In genomic region chr3:197478746-197479668, GRCh38 we compare ENCODE assay signal across 10 cellular contexts.
DNase-seq lines count a peak whose midpoint lies in the region; FAIRE-seq and TF ChIP-seq lines count a peak whose summit lies in the region.
"Had no signal": no experiment of that assay in that cellular context is flagged by ENCODE, and none has a peak within 500 bp of the region (broad histone marks: within the 10 kb centered on the region; RNA-seq: fewer than 3 reads in every experiment).

No MANE protein-coding gene starts in this region.

- no peak for DNase-seq in H54 (ENCODE audit: insufficient read length, low spot score)
- DNase-seq in PC-9: peak; percentile 48 to 93
- DNase-seq in epithelial cell of prostate (ENCODE audit: low read depth, low spot score): no peak
- peak; percentile 97 for DNase-seq in renal cortical epithelial cell (ENCODE audit: low read depth)
- DNase-seq in stimulated activated CD4-positive, alpha-beta T cell treated with anti-CD3 and anti-CD28 coated beads, Interleukin-1b, Interleukin-23, amount 100 ng/mL, for 48 hours: no peak
- DNase-seq in HEK293T (ENCODE audit: extremely low spot score): no peak
- DNase-seq in epidermal melanocyte (ENCODE audit: insufficient read length, low spot score): no peak
- no peak for DNase-seq in activated T-cell treated with anti-CD3 and anti-CD28 coated beads, Interleukin-2, amount 50 U/mL, for 48 hours
- DNase-seq: activated CD8-positive, alpha-beta memory T cell treated with anti-CD3 and anti-CD28 coated beads for 24 hours had no signal

- peak; percentile 75 for FAIRE-seq in H54 (lab: Jason Lieb, UNC)
- FAIRE-seq: G401.6 had no signal

- no peaks in the 10 kb centered on the region for H3K9me2 ChIP-seq in PC-9 (ENCODE audit: insufficient read depth)

- H3F3A ChIP-seq in PC-9 (ENCODE audit: insufficient read depth, low read depth): peaks cover 21% of the 10 kb centered on the region; the same call in 1 of the 2 replicates

- peak overlapping the region; percentile 59 for H3K4me2 ChIP-seq in PC-9

- BruUV-seq in PC-9 (replicated peaks; lab: Mats Ljungman, UMichigan): TSS peak; percentile 91

- TF ChIP-seq CTCF in PC-9 (conservative IDR thresholded peaks at IDR 0.05): no peak

- POLR2A ChIA-PET in PC-9 (lab: Charles Lee; ENCODE audit: unreplicated experiment) (interaction anchor here (0.6 kb wide), 1 partner anchor 79 kb away, joined by 3 read pairs; no protein-coding TSS in a partner anchor), HEK293T (lab: Yijun Ruan, JAX) (no interaction called here)

- CTCF ChIA-PET in PC-9 (lab: Charles Lee) (interaction anchor here (0.6 to 1.0 kb wide), 2 partner anchors 199 to 221 kb away, joined by 3 read pairs; no protein-coding TSS in a partner anchor), HEK293T (lab: Yijun Ruan, JAX) (no interaction called here)

- intact Hi-C loops in PC-9 (cut with micrococcal nuclease; ENCODE audit: unreplicated experiment): no loop called here

- H3K27ac ChIP-seq in PC-9 (peak overlapping the region; percentile 69), epithelial cell of prostate (peak overlapping the region; percentile 54)

- no peaks in the 10 kb centered on the region for H3K9me3 ChIP-seq in PC-9 (ENCODE audit: insufficient read depth, low read depth)

- no peak overlapping the region for H3K4me3 ChIP-seq in PC-9

- peaks cover 46% of the 10 kb centered on the region for H3K4me1 ChIP-seq in PC-9 (replicated peaks; ENCODE audit: insufficient read depth)

- H3K36me3 ChIP-seq in PC-9 (ENCODE audit: low read depth): no peaks in the 10 kb centered on the region

- no peaks in the 10 kb centered on the region for H3K79me2 ChIP-seq in PC-9 (ENCODE audit: low read depth)

- TF ChIP-seq POLR2A in H54 (IDR thresholded peaks at IDR 0.05; ENCODE audit: low read depth, low read length): no peak

- peak overlapping the region; percentile 65 for H2AFZ ChIP-seq in PC-9

- no peaks in the 10 kb centered on the region for H4K20me1 ChIP-seq in PC-9 (ENCODE audit: insufficient read depth)

- H3K27me3 ChIP-seq in PC-9 (ENCODE audit: insufficient read depth, low read depth): no peaks in the 10 kb centered on the region

TF ChIP-seq in HEK293T, 16 proteins besides CTCF, POLR2A, EP300 and RAD21:
- no peak for TF ChIP-seq BHLHE40 (IDR thresholded peaks at IDR 0.05; ENCODE audit: borderline replicate concordance)
- TF ChIP-seq SP1 (IDR thresholded peaks at IDR 0.05): no peak
- no peak for TF ChIP-seq FOXM1 (IDR thresholded peaks at IDR 0.05; ENCODE audit: borderline replicate concordance)
- no peak for TF ChIP-seq FOXK2 (IDR thresholded peaks at IDR 0.05)
- TF ChIP-seq NFRKB (IDR thresholded peaks at IDR 0.05): no peak
- no peak for TF ChIP-seq ZNF384 (IDR thresholded peaks at IDR 0.05)
- no peak for TF ChIP-seq CTBP1 (IDR thresholded peaks at IDR 0.05; ENCODE audit: borderline replicate concordance)
- no peak for TF ChIP-seq ARNT (IDR thresholded peaks at IDR 0.05)
- no peak for TF ChIP-seq ELF4 (IDR thresholded peaks at IDR 0.05)
- TF ChIP-seq L3MBTL2 (conservative IDR thresholded peaks at IDR 0.05): no peak
- no peak for TF ChIP-seq SUZ12 (IDR thresholded peaks at IDR 0.05)
- TF ChIP-seq FOXA1 (IDR thresholded peaks at IDR 0.05): no peak
- no peak for TF ChIP-seq HDGF (IDR thresholded peaks at IDR 0.05; ENCODE audit: borderline replicate concordance)
- no peak for TF ChIP-seq TARDBP (IDR thresholded peaks at IDR 0.05)
- no peak for TF ChIP-seq LEF1 (IDR thresholded peaks at IDR 0.05; ENCODE audit: borderline replicate concordance)
- TF ChIP-seq PKNOX1 (IDR thresholded peaks at IDR 0.05): no peak

Comparison
In these comparisons a context has a peak if more than half of its experiments do, and no peak if none do; other contexts are left out.
1. DNase-seq: peak in PC-9 (2 of 2) and renal cortical epithelial cell (single experiment); none in H54 (single experiment), epithelial cell of prostate (single experiment), stimulated activated CD4-positive, alpha-beta T cell treated with anti-CD3 and anti-CD28 coated beads, Interleukin-1b, Interleukin-23, amount 100 ng/mL, for 48 hours (single experiment), HEK293T (single experiment), epidermal melanocyte (single experiment) and activated T-cell treated with anti-CD3 and anti-CD28 coated beads, Interleukin-2, amount 50 U/mL, for 48 hours (0 of 2).